Comparison of ENCODE assay signal across 14 cellular contexts in genomic region chr2:195961873-195962272, GRCh38.
A peak's percentile ranks its signal among the peaks of the same experiment; 100 is the strongest.
DNase-seq lines count a peak whose midpoint lies in the region; ATAC-seq and TF ChIP-seq lines count a peak whose summit lies in the region.
"Had no signal": no experiment of that assay in that cellular context is flagged by ENCODE, and none has a peak within 500 bp of the region (broad histone marks: within the 10 kb centered on the region; RNA-seq: fewer than 3 reads in every experiment).

No MANE protein-coding gene starts in this region.

- H3K4me1 ChIP-seq in prostate gland (replicated peaks): no peaks in the 10 kb centered on the region

- no peaks in the 10 kb centered on the region for H3K9me3 Mint-ChIP-seq in activated naive CD4-positive, alpha-beta T cell treated with anti-CD3 and anti-CD28 coated beads for 36 hours
- H3K9me3 Mint-ChIP-seq: activated naive CD8-positive, alpha-beta T cell treated with anti-CD3 and anti-CD28 coated beads, Interleukin-2, amount 10 ng/mL, durations not matched to agents 7 days and 5 days had no signal

- H3K4me3 ChIP-seq in prostate gland: no peak overlapping the region
- H3K4me3 ChIP-seq: skin epidermis had no signal

- H3K27me3 ChIP-seq in prostate gland (replicated peaks; ENCODE audit: insufficient read depth): no peaks in the 10 kb centered on the region

- no peak for TF ChIP-seq POLR2A in prostate gland (IDR thresholded peaks at IDR 0.05)

- H3K27ac ChIP-seq in prostate gland: no peak overlapping the region
- H3K27ac ChIP-seq: skin epidermis had no signal

- no peaks in the 10 kb centered on the region for H3K4me1 Mint-ChIP-seq in activated naive CD4-positive, alpha-beta T cell treated with anti-CD3 and anti-CD28 coated beads for 36 hours (ENCODE audit: low read depth)
- H3K4me1 Mint-ChIP-seq: activated naive CD8-positive, alpha-beta T cell treated with anti-CD3 and anti-CD28 coated beads, Interleukin-2, amount 10 ng/mL, durations not matched to agents 7 days and 5 days; B cell; naive thymus-derived CD8-positive, alpha-beta T cell had no signal

- H3K27me3 Mint-ChIP-seq in activated naive CD4-positive, alpha-beta T cell treated with anti-CD3 and anti-CD28 coated beads for 36 hours (ENCODE audit: low read depth): peaks cover 1% of the 10 kb centered on the region
- H3K27me3 Mint-ChIP-seq: B cell had no signal

- no peaks in the 10 kb centered on the region for H3K9me3 ChIP-seq in prostate gland

- 84% methylated on average over 5 of the region's 5 CpGs for WGBS in prostate gland

- no peak for TF ChIP-seq CTCF in prostate gland (IDR thresholded peaks at IDR 0.05)

- no peaks in the 10 kb centered on the region for H3K36me3 Mint-ChIP-seq in activated naive CD4-positive, alpha-beta T cell treated with anti-CD3 and anti-CD28 coated beads for 36 hours (ENCODE audit: low read depth)
- H3K36me3 Mint-ChIP-seq: activated naive CD8-positive, alpha-beta T cell treated with anti-CD3 and anti-CD28 coated beads, Interleukin-2, amount 10 ng/mL, durations not matched to agents 7 days and 5 days; naive thymus-derived CD8-positive, alpha-beta T cell had no signal

- H3K36me3 ChIP-seq in prostate gland: no peaks in the 10 kb centered on the region

- no peak overlapping the region for H3K27ac Mint-ChIP-seq in activated naive CD4-positive, alpha-beta T cell treated with anti-CD3 and anti-CD28 coated beads for 36 hours
- H3K27ac Mint-ChIP-seq: activated naive CD8-positive, alpha-beta T cell treated with anti-CD3 and anti-CD28 coated beads, Interleukin-2, amount 10 ng/mL, durations not matched to agents 7 days and 5 days; B cell; naive thymus-derived CD8-positive, alpha-beta T cell had no signal

- CTCF ChIA-PET in activated naive CD4-positive, alpha-beta T cell treated with anti-CD3 and anti-CD28 coated beads for 36 hours (lab: Charles Lee): no interaction called here

- ATAC-seq in GM18499 (IDR thresholded peaks at IDR 0.05; ENCODE audit: insufficient read depth, unreplicated experiment) (peak; percentile 99), GM21447 (IDR thresholded peaks at IDR 0.05; ENCODE audit: unreplicated experiment) (peak; percentile 86), HG03097 (IDR thresholded peaks at IDR 0.05; ENCODE audit: low FRiP score, unreplicated experiment) (peak; percentile 83)
- ATAC-seq: naive thymus-derived CD8-positive, alpha-beta T cell had no signal

- peak; percentile 93 for DNase-seq in NOMO-1 treated with DMSO at 0.1 percent for 48 hours (lab: John Stamatoyannopoulos, UW; ENCODE audit: unreplicated experiment)
- no peak for DNase-seq in activated naive CD4-positive, alpha-beta T cell treated with anti-CD3 and anti-CD28 coated beads for 36 hours
- no peak for DNase-seq in prostate gland (ENCODE audit: low spot score)
- DNase-seq in central memory CD4-positive, alpha-beta T cell: no peak
- DNase-seq in hypothalamus (lab: John Stamatoyannopoulos, UW): no peak
- DNase-seq: activated CD4-positive, alpha-beta T cell treated with anti-CD3 and anti-CD28 coated beads for 4 hours; activated naive CD8-positive, alpha-beta T cell treated with anti-CD3 and anti-CD28 coated beads, Interleukin-2, amount 10 ng/mL, durations not matched to agents 7 days and 5 days; naive thymus-derived CD8-positive, alpha-beta T cell; NCI-H2029 treated with DMSO at 0.1 percent for 48 hours had no signal

- no peak overlapping the region for H3K4me3 Mint-ChIP-seq in activated naive CD4-positive, alpha-beta T cell treated with anti-CD3 and anti-CD28 coated beads for 36 hours
- H3K4me3 Mint-ChIP-seq: activated naive CD8-positive, alpha-beta T cell treated with anti-CD3 and anti-CD28 coated beads, Interleukin-2, amount 10 ng/mL, durations not matched to agents 7 days and 5 days; B cell; naive thymus-derived CD8-positive, alpha-beta T cell had no signal

- intact Hi-C loops in activated naive CD4-positive, alpha-beta T cell treated with anti-CD3 and anti-CD28 coated beads for 36 hours (cut with micrococcal nuclease): no loop called here
- intact Hi-C loops in prostate gland (cut with DNase I): no loop called here
